Comparison of ENCODE assay signal across 8 cellular contexts in genomic region chr6:7154341-7155139, GRCh38. TPM values are rescaled to one million over a fixed set of nuclear protein-coding genes. Genes with fewer than 3 reads are reported as not detected.
DNase-seq lines count a peak whose midpoint lies in the region; ATAC-seq and TF ChIP-seq lines count a peak whose summit lies in the region.

No MANE protein-coding gene starts in this region.

- H3K4me1 Mint-ChIP-seq in CD4-positive, CD25-positive, alpha-beta regulatory T cell: peaks cover 35 to 91% (median 66%) of the 10 kb centered on the region in 4 donors
- H3K4me1 Mint-ChIP-seq in Calu3 (ENCODE audit: low read depth, unreplicated experiment): peaks cover 34% of the 10 kb centered on the region

- H3K4me1 ChIP-seq in CD4-positive, CD25-positive, alpha-beta regulatory T cell (ENCODE audit: control insufficient read depth, insufficient read depth, low read length, poor library complexity, severe bottlenecking): peaks cover 15% of the 10 kb centered on the region
- H3K4me1 ChIP-seq in thyroid gland: peaks cover 78 to 92% of the 10 kb centered on the region in 2 donors
- peaks cover 3 to 20% of the 10 kb centered on the region in 2 donors for H3K4me1 ChIP-seq in ascending aorta

- peak in 1 of 3 donors; percentile 36 for DNase-seq in CD4-positive, CD25-positive, alpha-beta regulatory T cell
- DNase-seq in activated naive CD4-positive, alpha-beta T cell treated with anti-CD3 and anti-CD28 coated beads, Interleukin-2, amount 50 U/mL, for 72 hours (ENCODE audit: low spot score in 2 of 2): no peak
- DNase-seq in thyroid gland (no peak), foreskin fibroblast (no peak), Calu3 (no peak), ascending aorta (ENCODE audit: low spot score in 2 of 2) (no peak)

- TF ChIP-seq POLR2A in thyroid gland (IDR thresholded peaks at IDR 0.05): no peak

- no peaks in the 10 kb centered on the region for H3K9me3 ChIP-seq in CD4-positive, CD25-positive, alpha-beta regulatory T cell (ENCODE audit: control insufficient read depth in 2 of 2, low read length in 2 of 2)
- no peaks in the 10 kb centered on the region for H3K9me3 ChIP-seq in thyroid gland
- H3K9me3 ChIP-seq in ascending aorta: no peaks in the 10 kb centered on the region

- H3K9me3 Mint-ChIP-seq in CD4-positive, CD25-positive, alpha-beta regulatory T cell: peaks cover 0 to 1% (median 0%) of the 10 kb centered on the region in 7 donors
- no peaks in the 10 kb centered on the region for H3K9me3 Mint-ChIP-seq in activated naive CD4-positive, alpha-beta T cell treated with anti-CD3 and anti-CD28 coated beads, Interleukin-2, amount 50 U/mL, for 72 hours
- H3K9me3 Mint-ChIP-seq in Calu3 (ENCODE audit: low read depth, unreplicated experiment): no peaks in the 10 kb centered on the region

- H3K27me3 ChIP-seq in CD4-positive, CD25-positive, alpha-beta regulatory T cell (ENCODE audit: control insufficient read depth, insufficient read depth, low read length): no peaks in the 10 kb centered on the region
- H3K27me3 ChIP-seq in thyroid gland (no peaks in the 10 kb centered on the region), ascending aorta (no peaks in the 10 kb centered on the region)

- no TSS peak for BruUV-seq in Calu3 (replicated peaks; lab: Mats Ljungman, UMichigan)

- no peaks in the 10 kb centered on the region for H3K27me3 Mint-ChIP-seq in CD4-positive, CD25-positive, alpha-beta regulatory T cell
- no peaks in the 10 kb centered on the region for H3K27me3 Mint-ChIP-seq in Calu3 (ENCODE audit: unreplicated experiment)

- TF ChIP-seq CTCF in thyroid gland (IDR thresholded peaks at IDR 0.05) (no peak), foreskin fibroblast (IDR thresholded peaks at IDR 0.05; ENCODE audit: low read depth, low read length) (no peak), Calu3 (IDR thresholded peaks at IDR 0.05; ENCODE audit: unreplicated experiment) (no peak), ascending aorta (IDR thresholded peaks at IDR 0.05) (no peak)

- ATAC-seq in CD4-positive, CD25-positive, alpha-beta regulatory T cell (ENCODE audit: low read depth in 2 of 2): peak; percentile 37 to 57
- peak; percentile 61 for ATAC-seq in GM19397 (IDR thresholded peaks at IDR 0.05; ENCODE audit: unreplicated experiment)
- peak; percentile 80 for ATAC-seq in HG03378 (IDR thresholded peaks at IDR 0.05; ENCODE audit: unreplicated experiment)
- ATAC-seq in activated naive CD4-positive, alpha-beta T cell treated with anti-CD3 and anti-CD28 coated beads, Interleukin-2, amount 50 U/mL, for 72 hours: peak; percentile 81 to 87

- no peak overlapping the region for H3K27ac ChIP-seq in CD4-positive, CD25-positive, alpha-beta regulatory T cell (ENCODE audit: insufficient read depth, low read length, poor library complexity, severe bottlenecking)
- H3K27ac ChIP-seq in thyroid gland (peak overlapping the region; percentile 86 to 92 (median 90)), ascending aorta (no peak overlapping the region)

- peak overlapping the region; percentile 78 to 90 (median 87) for H3K27ac Mint-ChIP-seq in CD4-positive, CD25-positive, alpha-beta regulatory T cell
- H3K27ac Mint-ChIP-seq in activated naive CD4-positive, alpha-beta T cell treated with anti-CD3 and anti-CD28 coated beads, Interleukin-2, amount 50 U/mL, for 72 hours: peak overlapping the region; percentile 80 to 84
- no peak overlapping the region for H3K27ac Mint-ChIP-seq in Calu3 (ENCODE audit: unreplicated experiment)

- no peaks in the 10 kb centered on the region for H3K36me3 ChIP-seq in CD4-positive, CD25-positive, alpha-beta regulatory T cell (ENCODE audit: control insufficient read depth, insufficient read depth, low read length)
- H3K36me3 ChIP-seq in thyroid gland (no peaks in the 10 kb centered on the region), ascending aorta (no peaks in the 10 kb centered on the region)

- peak overlapping the region in 3 of 4 donors; percentile 11 to 61 (median 57) for H3K4me3 Mint-ChIP-seq in CD4-positive, CD25-positive, alpha-beta regulatory T cell
- no peak overlapping the region for H3K4me3 Mint-ChIP-seq in Calu3 (ENCODE audit: low read depth, unreplicated experiment)

- peaks cover 6% of the 10 kb centered on the region for H3K36me3 Mint-ChIP-seq in CD4-positive, CD25-positive, alpha-beta regulatory T cell
- no peaks in the 10 kb centered on the region for H3K36me3 Mint-ChIP-seq in activated naive CD4-positive, alpha-beta T cell treated with anti-CD3 and anti-CD28 coated beads, Interleukin-2, amount 50 U/mL, for 72 hours
- H3K36me3 Mint-ChIP-seq in Calu3 (ENCODE audit: insufficient read depth, unreplicated experiment): peaks cover 4% of the 10 kb centered on the region

- peak overlapping the region; percentile 10 for H3K4me3 ChIP-seq in CD4-positive, CD25-positive, alpha-beta regulatory T cell (ENCODE audit: low read depth, low read length)
- H3K4me3 ChIP-seq in thyroid gland (replicated peaks in 1 of 3) (no peak overlapping the region), foreskin fibroblast (ENCODE audit: low read depth in 1 of 2, low read length in 2 of 2) (no peak overlapping the region), ascending aorta (no peak overlapping the region)

- CTCF ChIA-PET in Calu3 (lab: Charles Lee): no interaction called here

- intact Hi-C loops in thyroid gland (cut with DNase I): no loop called here
- intact Hi-C loops in Calu3 (cut with micrococcal nuclease; ENCODE audit: unreplicated experiment): no loop called here
- intact Hi-C loops in ascending aorta (cut with DNase I): no loop called here

- WGBS in thyroid gland, 2 donors: 82 to 85% methylated on average over 13 of the region's 13 CpGs

RNA-seq across cellular contexts. Expression of gene RREB1, which starts 46.8 kb away (rescaled TPM):
- 45.2 TPM for total RNA-seq in CD4-positive, CD25-positive, alpha-beta regulatory T cell
- polyA plus RNA-seq in CD4-positive, CD25-positive, alpha-beta regulatory T cell: 1 to 10 TPM; 1.2 to 3.8 (median 2.1) TPM
- 10 to 100 TPM; 15.0 to 22.4 TPM for total RNA-seq in activated naive CD4-positive, alpha-beta T cell treated with anti-CD3 and anti-CD28 coated beads, Interleukin-2, amount 50 U/mL, for 72 hours
- total RNA-seq in thyroid gland: 10 to 100 TPM; 48.0 to 91.3 (median 57.1) TPM
- total RNA-seq in Calu3 (2022): 38.4 and 42.9 TPM in 2 replicates
- total RNA-seq in ascending aorta: 48.9 TPM

Comparison
In these comparisons a context has a peak if more than half of its experiments do, and no peak if none do; other contexts are left out.
1. H3K27ac ChIP-seq: peak in thyroid gland (3 of 3); none in CD4-positive, CD25-positive, alpha-beta regulatory T cell (single experiment) and ascending aorta (0 of 2).
2. Peak in every context shown above with its lines, with median percentiles within 50 percentile points of each other: ATAC-seq.